12 cellular contexts compared by ENCODE assay signal in the genomic region with DNA sequence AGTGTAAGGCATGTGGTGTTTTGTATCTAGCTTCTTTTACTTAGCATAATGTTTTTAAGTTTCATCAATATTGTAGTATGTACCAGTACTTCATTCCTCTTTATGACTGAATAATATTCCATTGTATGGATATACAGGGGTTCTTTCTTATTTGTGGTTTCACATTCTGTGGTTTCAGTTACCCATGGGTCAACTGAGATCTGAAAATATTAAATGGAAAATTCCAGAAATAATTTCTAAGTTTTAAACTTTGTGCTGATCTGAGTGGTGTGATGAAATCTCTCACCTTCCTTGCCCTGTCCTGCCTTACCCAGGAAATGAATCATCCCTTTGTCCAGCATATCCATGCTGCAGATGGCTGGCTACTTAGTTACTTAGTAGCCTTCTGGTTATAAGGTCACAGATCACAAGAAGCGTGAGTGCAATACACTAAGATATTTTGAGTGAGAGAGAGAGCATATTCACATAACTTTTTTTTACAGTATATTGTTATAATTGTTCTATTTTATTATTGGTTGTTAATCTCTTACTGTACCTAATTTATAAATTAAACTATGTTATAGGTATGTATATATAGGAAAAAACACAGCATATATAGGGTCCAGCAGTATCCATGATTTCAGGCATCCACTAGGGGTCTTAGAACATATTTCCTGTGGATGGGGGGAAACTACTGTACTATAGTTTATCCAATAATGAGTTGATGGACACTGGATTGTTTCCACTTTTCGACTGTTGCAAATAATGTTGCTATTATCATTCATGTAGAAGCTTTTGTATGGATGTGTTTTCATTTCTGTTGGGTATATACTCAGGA. TPM values are rescaled to one million over a fixed set of nuclear protein-coding genes. Genes with fewer than 3 reads are reported as not detected.
A peak's percentile ranks its signal among the peaks of the same experiment; 100 is the strongest.
DNase-seq lines count a peak whose midpoint lies in the region; ATAC-seq and TF ChIP-seq lines count a peak whose summit lies in the region.
"Had no signal": no experiment of that assay in that cellular context is flagged by ENCODE, and none has a peak within 500 bp of the region (broad histone marks: within the 10 kb centered on the region; RNA-seq: fewer than 3 reads in every experiment).

No MANE protein-coding gene starts in this region.

- no peak overlapping the region for H3K4ac ChIP-seq in mesenchymal stem cell (ENCODE audit: low read depth in 1 of 2, low read length in 2 of 2)

- H3K9me3 ChIP-seq in mesenchymal stem cell (ENCODE audit: control insufficient read depth, low read length): no peaks in the 10 kb centered on the region
- no peaks in the 10 kb centered on the region for H3K9me3 ChIP-seq in tibial artery
- H3K9me3 ChIP-seq: sigmoid colon had no signal

- TF ChIP-seq CTCF in dorsolateral prefrontal cortex (IDR thresholded peaks at IDR 0.05 in 54 of 56, conservative IDR thresholded peaks at IDR 0.05 in 2 of 56; ENCODE audit: low read depth in 1 of 56, partially characterized antibody in 56 of 56) (no peak), tibial artery (IDR thresholded peaks at IDR 0.05) (no peak)

- ATAC-seq in HG02642 (IDR thresholded peaks at IDR 0.05; ENCODE audit: poor library complexity, unreplicated experiment): no peak
- no peak for ATAC-seq in HG03342 (IDR thresholded peaks at IDR 0.05; ENCODE audit: unreplicated experiment)

- no peak overlapping the region for H3K9ac ChIP-seq in mesenchymal stem cell (ENCODE audit: low read length)

- no peak overlapping the region for H3K14ac ChIP-seq in mesenchymal stem cell (ENCODE audit: low read length in 2 of 2)

- no peak overlapping the region for H2BK5ac ChIP-seq in mesenchymal stem cell (ENCODE audit: low read depth, low read length, poor library complexity, severe bottlenecking)

- H3K27me3 ChIP-seq in dorsolateral prefrontal cortex: no peaks in the 10 kb centered on the region
- H3K27me3 ChIP-seq in mesenchymal stem cell (ENCODE audit: control insufficient read depth in 1 of 2, insufficient read depth in 1 of 2, low read length in 2 of 2): no peaks in the 10 kb centered on the region
- H3K27me3 ChIP-seq in tibial artery: no peaks in the 10 kb centered on the region
- H3K27me3 ChIP-seq: sigmoid colon had no signal

- no peak overlapping the region for H2BK12ac ChIP-seq in mesenchymal stem cell (ENCODE audit: low read length in 2 of 2)

- no peak overlapping the region for H2BK15ac ChIP-seq in mesenchymal stem cell (ENCODE audit: low read depth, poor library complexity, severe bottlenecking)

- H3K23ac ChIP-seq in mesenchymal stem cell (ENCODE audit: low read length in 2 of 2): no peak overlapping the region

- H3K4me1 ChIP-seq in mesenchymal stem cell (ENCODE audit: control insufficient read depth, insufficient read depth, low read depth, low read length) (peaks cover 2% of the 10 kb centered on the region), tibial artery (peaks cover 0 to 24% (median 1%) of the 10 kb centered on the region in 4 donors)

- H2BK120ac ChIP-seq in mesenchymal stem cell (ENCODE audit: low read depth, low read length): no peak overlapping the region

- H4K91ac ChIP-seq in mesenchymal stem cell (ENCODE audit: low read length): no peak overlapping the region

- H3K36me3 ChIP-seq in mesenchymal stem cell (ENCODE audit: control insufficient read depth in 1 of 2, insufficient read depth in 2 of 2, low read depth in 1 of 2, low read length in 2 of 2): peaks cover 11 to 22% of the 10 kb centered on the region in 2 experiments
- H3K36me3 ChIP-seq in tibial artery: peaks cover 0 to 9% (median 4%) of the 10 kb centered on the region in 3 donors

- H4K8ac ChIP-seq in mesenchymal stem cell (ENCODE audit: low read length): no peak overlapping the region

- H3K4me2 ChIP-seq in mesenchymal stem cell (ENCODE audit: low read length, poor library complexity, severe bottlenecking): no peak overlapping the region

- WGBS in mesenchymal stem cell: 67% methylated on average over 1 of the region's 2 CpGs

- peaks cover 5% of the 10 kb centered on the region for H3K79me1 ChIP-seq in mesenchymal stem cell (replicated peaks; ENCODE audit: low read length, poor library complexity, severe bottlenecking)

- H2AK5ac ChIP-seq in mesenchymal stem cell (ENCODE audit: low read length, severe bottlenecking): no peak overlapping the region

- H3K27ac ChIP-seq in dorsolateral prefrontal cortex: peak overlapping the region in 49 of 59 donors; percentile 1 to 94 (median 85)
- peak overlapping the region; percentile 88 for H3K27ac ChIP-seq in mesenchymal stem cell (ENCODE audit: low read length, poor library complexity, severe bottlenecking)
- H3K27ac ChIP-seq in tibial artery: no peak overlapping the region
- H3K27ac ChIP-seq: sigmoid colon had no signal

- intact Hi-C loops in dorsolateral prefrontal cortex (cut with DNase I): no loop called here
- intact Hi-C loops in tibial artery (cut with DNase I; ENCODE audit: low total_unique reads): no loop called here
- intact Hi-C loops in head of caudate nucleus (cut with DNase I): no loop called here

- H3K18ac ChIP-seq in mesenchymal stem cell (ENCODE audit: low read depth in 1 of 2, low read length in 2 of 2): no peak overlapping the region

- H2AFZ ChIP-seq in mesenchymal stem cell (ENCODE audit: low read depth, low read length): no peak overlapping the region

- H3K4me3 ChIP-seq in dorsolateral prefrontal cortex (no peak overlapping the region), mesenchymal stem cell (ENCODE audit: insufficient read depth in 1 of 2, low read depth in 1 of 2, low read length in 2 of 2) (no peak overlapping the region), tibial artery (no peak overlapping the region)
- H3K4me3 ChIP-seq: sigmoid colon had no signal

- peak; percentile 78 for DNase-seq in EH (ENCODE audit: low read depth)
- DNase-seq in NCI-H226: peak; percentile 90
- DNase-seq in dorsolateral prefrontal cortex: no peak
- DNase-seq in mesenchymal stem cell: peak; percentile 66
- no peak for DNase-seq in tibial artery
- DNase-seq in head of caudate nucleus: no peak
- DNase-seq: NCI-H2029, sigmoid colon had no signal

RNA-seq across cellular contexts. Expression of a gene that starts 59.6 kb away (rescaled TPM):
- 10 to 100 TPM in 119 of 120 experiments, 1 to 10 TPM in 1; 8.0 to 46.0 (median 27.9) TPM for total RNA-seq in dorsolateral prefrontal cortex
- polyA plus RNA-seq in mesenchymal stem cell (2013, experiment 1 of 2): 0.01 TPM
- 0.01 TPM for polyA plus RNA-seq in mesenchymal stem cell (2013, experiment 2 of 2)
- total RNA-seq: activated CD8-positive, alpha-beta memory T cell treated with anti-CD3 and anti-CD28 coated beads for 36 hours; H1 had no signal

Comparison
In these comparisons a context has a peak if more than half of its experiments do, and no peak if none do; other contexts are left out.
1. DNase-seq: peak in EH (single experiment), NCI-H226 (single experiment) and mesenchymal stem cell (single experiment); none in dorsolateral prefrontal cortex (0 of 10), tibial artery (0 of 2) and head of caudate nucleus (0 of 42).
2. H3K27ac ChIP-seq: peak in dorsolateral prefrontal cortex (49 of 59) and mesenchymal stem cell (single experiment); none in tibial artery (0 of 2).